26 cellular contexts compared by ENCODE assay signal in the genomic region with DNA sequence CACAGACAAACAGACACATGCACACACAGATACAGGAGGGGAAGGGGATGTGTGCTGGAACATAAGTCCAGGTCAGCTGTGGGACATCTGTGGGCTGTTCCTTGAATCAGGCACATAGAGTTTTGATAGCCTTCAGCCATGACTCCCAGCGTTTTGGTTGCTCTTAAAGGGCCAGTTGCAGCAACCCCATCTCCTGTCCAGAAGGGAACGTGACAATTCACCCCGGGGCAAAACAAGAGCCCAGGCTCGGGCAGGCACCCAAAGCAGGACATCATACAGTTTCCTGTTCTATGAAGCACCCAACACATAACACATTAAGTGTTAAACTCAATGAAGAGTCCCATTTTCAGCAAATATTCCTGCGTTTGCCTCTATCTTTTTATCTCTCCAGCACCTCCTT. TPM values are rescaled to one million over a fixed set of nuclear protein-coding genes. Genes with fewer than 3 reads are reported as not detected.
"Had no signal": no experiment of that assay in that cellular context is flagged by ENCODE, and none has a peak within 500 bp of the region (broad histone marks: within the 10 kb centered on the region; RNA-seq: fewer than 3 reads in every experiment).

No MANE protein-coding gene starts in this region.

- H3K4me1 Mint-ChIP-seq: activated CD4-positive, alpha-beta T cell treated with anti-CD3 and anti-CD28 coated beads, Interleukin-2, amount 10 ng/mL, durations not matched to agents 24 days and 14 days; activated naive CD8-positive, alpha-beta T cell treated with anti-CD3 and anti-CD28 coated beads, Interleukin-2, amount 10 ng/mL, durations not matched to agents 7 days and 5 days had no signal

- ATAC-seq: Panc1, WTC11 had no signal

- H3K27ac Mint-ChIP-seq: activated CD4-positive, alpha-beta T cell treated with anti-CD3 and anti-CD28 coated beads, Interleukin-2, amount 10 ng/mL, durations not matched to agents 24 days and 14 days; activated naive CD8-positive, alpha-beta T cell treated with anti-CD3 and anti-CD28 coated beads, Interleukin-2, amount 10 ng/mL, durations not matched to agents 7 days and 5 days; activated T-helper 2 cell treated with anti-CD3 and anti-CD28 coated beads, Interferon-gamma antibody, Interleukin-2, Interleukin-4, amounts not matched to agents 10 μg/mL and 5 μg/mL and 100 μg/mL, durations not matched to agents 14 hours and 24 hours and 36 hours; T-helper 1 cell treated with Interleukin-12 subunit alpha and Interleukin-12 subunit beta and Interleukin-4 antibody, amounts not matched to agents 30 μg/mL and 1 μg/mL, for 36 hours; WTC11 had no signal

- H3K4me3 ChIP-seq: adrenal gland, SJCRH30 had no signal

- H3K9me3 ChIP-seq: adrenal gland, SJCRH30 had no signal

- H3K4me1 ChIP-seq: adrenal gland had no signal

- H3K27me3 ChIP-seq: adrenal gland, SJCRH30 had no signal

- DNase-seq: activated CD4-positive, alpha-beta T cell treated with anti-CD3 and anti-CD28 coated beads for 1 hour; activated CD4-positive, alpha-beta T cell treated with anti-CD3 and anti-CD28 coated beads, Interleukin-2, amount 10 ng/mL, durations not matched to agents 24 days and 14 days; activated CD4-positive, alpha-beta T cell treated with anti-CD3 and anti-CD28 coated beads, Interleukin-2, amount 50 U/mL, for 48 hours; activated CD8-positive, alpha-beta memory T cell treated with anti-CD3 and anti-CD28 coated beads for 24 hours; activated gamma-delta T cell treated with Interleukin-2 at 50 U/mL for 16 hours; activated naive CD4-positive, alpha-beta T cell treated with anti-CD3 and anti-CD28 coated beads, Interleukin-2, amount 50 U/mL, for 16 hours; activated naive CD8-positive, alpha-beta T cell treated with anti-CD3 and anti-CD28 coated beads, Interleukin-2, amount 10 ng/mL, durations not matched to agents 7 days and 5 days; activated T-cell treated with anti-CD3 and anti-CD28 coated beads, Interleukin-2, amount 50 U/mL, for 48 hours; adrenal gland; anterior cingulate cortex; caudate nucleus; NCI-H1105 treated with DMSO at 0.1 percent for 48 hours; NCI-H1436 treated with DMSO at 0.1 percent for 48 hours; NCI-H187; NCI-H2081; NCI-H510A treated with DMSO at 0.1 percent for 48 hours; NCI-H69; NK-92 treated with Interleukin-12 subunit alpha and Interleukin-12 subunit beta, amount 100 ng/mL, for 24 hours; OCI-M1; Right ventricle myocardium superior; SJCRH30 had no signal

- H3K27me3 Mint-ChIP-seq: activated naive CD8-positive, alpha-beta T cell treated with anti-CD3 and anti-CD28 coated beads, Interleukin-2, amount 10 ng/mL, durations not matched to agents 7 days and 5 days had no signal

- H3K9me3 Mint-ChIP-seq: activated CD4-positive, alpha-beta T cell treated with anti-CD3 and anti-CD28 coated beads, Interleukin-2, amount 10 ng/mL, durations not matched to agents 24 days and 14 days; activated T-helper 2 cell treated with anti-CD3 and anti-CD28 coated beads, Interferon-gamma antibody, Interleukin-2, Interleukin-4, amounts not matched to agents 10 μg/mL and 5 μg/mL and 100 μg/mL, durations not matched to agents 14 hours and 24 hours and 36 hours; T-helper 1 cell treated with Interleukin-12 subunit alpha and Interleukin-12 subunit beta and Interleukin-4 antibody, amounts not matched to agents 30 μg/mL and 1 μg/mL, for 36 hours had no signal

- H3K27ac ChIP-seq: adrenal gland, RWPE1, SJCRH30 had no signal

- H3K36me3 ChIP-seq: adrenal gland, SJCRH30 had no signal

- H3K36me3 Mint-ChIP-seq: activated naive CD8-positive, alpha-beta T cell treated with anti-CD3 and anti-CD28 coated beads, Interleukin-2, amount 10 ng/mL, durations not matched to agents 7 days and 5 days had no signal

- H3K4me3 Mint-ChIP-seq: activated CD4-positive, alpha-beta T cell treated with anti-CD3 and anti-CD28 coated beads, Interleukin-2, amount 10 ng/mL, durations not matched to agents 24 days and 14 days; activated naive CD8-positive, alpha-beta T cell treated with anti-CD3 and anti-CD28 coated beads, Interleukin-2, amount 10 ng/mL, durations not matched to agents 7 days and 5 days; T-helper 1 cell treated with Interleukin-12 subunit alpha and Interleukin-12 subunit beta and Interleukin-4 antibody, amounts not matched to agents 30 μg/mL and 1 μg/mL, for 36 hours; WTC11 had no signal

RNA-seq across cellular contexts. Expression of a gene that starts 9.5 kb away (rescaled TPM):
- total RNA-seq: activated CD4-positive, alpha-beta T cell treated with anti-CD3 and anti-CD28 coated beads, Interleukin-2, amount 10 ng/mL, durations not matched to agents 24 days and 14 days; activated naive CD8-positive, alpha-beta T cell treated with anti-CD3 and anti-CD28 coated beads, Interleukin-2, amount 10 ng/mL, durations not matched to agents 7 days and 5 days; activated T-helper 2 cell treated with anti-CD3 and anti-CD28 coated beads, Interferon-gamma antibody, Interleukin-2, Interleukin-4, amounts not matched to agents 10 μg/mL and 5 μg/mL and 100 μg/mL, durations not matched to agents 14 hours and 24 hours and 36 hours; adrenal gland had no signal
